In genomic region chr15:23385886-23386430, GRCh38 we compare ENCODE assay signal across 30 cellular contexts. TPM values are rescaled to one million over a fixed set of nuclear protein-coding genes. Genes with fewer than 3 reads are reported as not detected.
"Had no signal": no experiment of that assay in that cellular context is flagged by ENCODE, and none has a peak within 500 bp of the region (broad histone marks: within the 10 kb centered on the region; RNA-seq: fewer than 3 reads in every experiment).

No MANE protein-coding gene starts in this region.

- H3K27me3 Mint-ChIP-seq: activated CD8-positive, alpha-beta memory T cell treated with anti-CD3 and anti-CD28 coated beads, Interleukin-2, amount 10 ng/mL, durations not matched to agents 7 days and 5 days had no signal

- H3K9me3 ChIP-seq: ascending aorta, body of pancreas, SJSA1 had no signal

- H3K27ac Mint-ChIP-seq: activated CD4-positive, alpha-beta T cell treated with anti-CD3 and anti-CD28 coated beads, Interleukin-2, amount 10 ng/mL, durations not matched to agents 24 days and 14 days; activated CD8-positive, alpha-beta memory T cell treated with anti-CD3 and anti-CD28 coated beads, Interleukin-2, amount 10 ng/mL, durations not matched to agents 7 days and 5 days; activated naive CD4-positive, alpha-beta T cell treated with anti-CD3 and anti-CD28 coated beads, Interleukin-2, amount 50 U/mL, for 24 hours; activated T-cell treated with anti-CD3 and anti-CD28 coated beads, Interleukin-2, amount 50 U/mL, for 24 hours; activated T-helper 1 cell treated with anti-CD3 and anti-CD28 coated beads, Interleukin-12 subunit alpha, Interleukin-12 subunit beta, Interleukin-2, Interleukin-4 antibody, amounts not matched to agents 30 ng/mL and 10 ng/mL and 1 ng/mL, durations not matched to agents 14 hours and 24 hours and 36 hours; T-helper 1 cell treated with Interleukin-12 subunit alpha and Interleukin-12 subunit beta and Interleukin-4 antibody, amounts not matched to agents 30 μg/mL and 1 μg/mL, for 36 hours; WTC11 had no signal

- DNase-seq: activated CD4-positive, alpha-beta T cell treated with anti-CD3 and anti-CD28 coated beads for 1 hour; activated CD4-positive, alpha-beta T cell treated with anti-CD3 and anti-CD28 coated beads, Interleukin-2, amount 10 ng/mL, durations not matched to agents 24 days and 14 days; activated CD4-positive, alpha-beta T cell treated with anti-CD3 and anti-CD28 coated beads, Interleukin-2, amount 50 U/mL, for 48 hours; activated CD8-positive, alpha-beta memory T cell treated with anti-CD3 and anti-CD28 coated beads, Interleukin-2, amount 10 ng/mL, durations not matched to agents 7 days and 5 days; activated effector memory CD4-positive, alpha-beta T cell treated with Interleukin-2 at 50 U/mL for 16 hours; activated naive CD4-positive, alpha-beta T cell; activated T-cell treated with anti-CD3 and anti-CD28 coated beads, Interleukin-2, amount 50 U/mL, for 24 hours; body of pancreas; Kasumi-1; KBM-7; NCI-H1048; NCI-H2029; NCI-H2107; NCI-H2171 treated with DMSO at 0.1 percent for 48 hours; NCI-H226; NCI-H526; NCI-H774; Right ventricle myocardium superior; RPMI8226; SW 1271 had no signal

- ATAC-seq: activated CD8-positive, alpha-beta memory T cell treated with anti-CD3 and anti-CD28 coated beads, Interleukin-2, amount 10 ng/mL, durations not matched to agents 7 days and 5 days; body of pancreas; SK-N-SH treated with all-trans-retinoic acid at 6 μM for 48 hours; WTC11 had no signal

- H3K27ac ChIP-seq: ascending aorta, body of pancreas, SJSA1 had no signal

- H3K4me3 Mint-ChIP-seq: activated CD4-positive, alpha-beta T cell treated with anti-CD3 and anti-CD28 coated beads, Interleukin-2, amount 10 ng/mL, durations not matched to agents 24 days and 14 days; activated CD8-positive, alpha-beta memory T cell treated with anti-CD3 and anti-CD28 coated beads, Interleukin-2, amount 10 ng/mL, durations not matched to agents 7 days and 5 days; activated naive CD4-positive, alpha-beta T cell treated with anti-CD3 and anti-CD28 coated beads, Interleukin-2, amount 50 U/mL, for 24 hours; activated T-cell treated with anti-CD3 and anti-CD28 coated beads, Interleukin-2, amount 50 U/mL, for 24 hours; activated T-helper 1 cell treated with anti-CD3 and anti-CD28 coated beads, Interleukin-12 subunit alpha, Interleukin-12 subunit beta, Interleukin-2, Interleukin-4 antibody, amounts not matched to agents 30 ng/mL and 10 ng/mL and 1 ng/mL, durations not matched to agents 14 hours and 24 hours and 36 hours; central memory CD8-positive, alpha-beta T cell; T-helper 1 cell treated with Interleukin-12 subunit alpha and Interleukin-12 subunit beta and Interleukin-4 antibody, amounts not matched to agents 30 μg/mL and 1 μg/mL, for 36 hours; WTC11 had no signal

- H3K36me3 ChIP-seq: ascending aorta, SJSA1 had no signal

- H3K4me3 ChIP-seq: ascending aorta, body of pancreas, SJSA1 had no signal

- H3K9me3 Mint-ChIP-seq: activated CD4-positive, alpha-beta T cell treated with anti-CD3 and anti-CD28 coated beads, Interleukin-2, amount 10 ng/mL, durations not matched to agents 24 days and 14 days; activated naive CD4-positive, alpha-beta T cell treated with anti-CD3 and anti-CD28 coated beads, Interleukin-2, amount 50 U/mL, for 24 hours; activated T-cell treated with anti-CD3 and anti-CD28 coated beads, Interleukin-2, amount 50 U/mL, for 24 hours; activated T-helper 1 cell treated with anti-CD3 and anti-CD28 coated beads, Interleukin-12 subunit alpha, Interleukin-12 subunit beta, Interleukin-2, Interleukin-4 antibody, amounts not matched to agents 30 ng/mL and 10 ng/mL and 1 ng/mL, durations not matched to agents 14 hours and 24 hours and 36 hours; central memory CD8-positive, alpha-beta T cell; T-helper 1 cell treated with Interleukin-12 subunit alpha and Interleukin-12 subunit beta and Interleukin-4 antibody, amounts not matched to agents 30 μg/mL and 1 μg/mL, for 36 hours had no signal

- H3K4me1 Mint-ChIP-seq: activated CD4-positive, alpha-beta T cell treated with anti-CD3 and anti-CD28 coated beads, Interleukin-2, amount 10 ng/mL, durations not matched to agents 24 days and 14 days; activated CD8-positive, alpha-beta memory T cell treated with anti-CD3 and anti-CD28 coated beads, Interleukin-2, amount 10 ng/mL, durations not matched to agents 7 days and 5 days; activated naive CD4-positive, alpha-beta T cell treated with anti-CD3 and anti-CD28 coated beads, Interleukin-2, amount 50 U/mL, for 24 hours; central memory CD8-positive, alpha-beta T cell; WTC11 had no signal

- H3K4me1 ChIP-seq: ascending aorta, body of pancreas, SJSA1 had no signal

- H3K36me3 Mint-ChIP-seq: activated CD8-positive, alpha-beta memory T cell treated with anti-CD3 and anti-CD28 coated beads, Interleukin-2, amount 10 ng/mL, durations not matched to agents 7 days and 5 days; activated naive CD4-positive, alpha-beta T cell treated with anti-CD3 and anti-CD28 coated beads, Interleukin-2, amount 50 U/mL, for 24 hours had no signal

- H3K27me3 ChIP-seq: ascending aorta, body of pancreas, SJSA1 had no signal

RNA-seq across cellular contexts. Expression of gene GOLGA8S, which starts 31.4 kb away (rescaled TPM):
- total RNA-seq: ascending aorta, NCI-H460 had no signal

RNA-seq across cellular contexts. Expression of gene GOLGA6L26, which starts 52.0 kb away (rescaled TPM):
- total RNA-seq: activated CD4-positive, alpha-beta T cell treated with anti-CD3 and anti-CD28 coated beads, Interleukin-2, amount 10 ng/mL, durations not matched to agents 24 days and 14 days; activated CD8-positive, alpha-beta memory T cell treated with anti-CD3 and anti-CD28 coated beads, Interleukin-2, amount 10 ng/mL, durations not matched to agents 7 days and 5 days; activated T-helper 1 cell treated with anti-CD3 and anti-CD28 coated beads, Interleukin-12 subunit alpha, Interleukin-12 subunit beta, Interleukin-2, Interleukin-4 antibody, amounts not matched to agents 30 ng/mL and 10 ng/mL and 1 ng/mL, durations not matched to agents 14 hours and 24 hours and 36 hours; ascending aorta; body of pancreas; NCI-H460; OCI-LY7; Right ventricle myocardium superior; SJSA1; WTC11 had no signal
